Comparison of ENCODE assay signal across 1 cellular context in the genomic region with DNA sequence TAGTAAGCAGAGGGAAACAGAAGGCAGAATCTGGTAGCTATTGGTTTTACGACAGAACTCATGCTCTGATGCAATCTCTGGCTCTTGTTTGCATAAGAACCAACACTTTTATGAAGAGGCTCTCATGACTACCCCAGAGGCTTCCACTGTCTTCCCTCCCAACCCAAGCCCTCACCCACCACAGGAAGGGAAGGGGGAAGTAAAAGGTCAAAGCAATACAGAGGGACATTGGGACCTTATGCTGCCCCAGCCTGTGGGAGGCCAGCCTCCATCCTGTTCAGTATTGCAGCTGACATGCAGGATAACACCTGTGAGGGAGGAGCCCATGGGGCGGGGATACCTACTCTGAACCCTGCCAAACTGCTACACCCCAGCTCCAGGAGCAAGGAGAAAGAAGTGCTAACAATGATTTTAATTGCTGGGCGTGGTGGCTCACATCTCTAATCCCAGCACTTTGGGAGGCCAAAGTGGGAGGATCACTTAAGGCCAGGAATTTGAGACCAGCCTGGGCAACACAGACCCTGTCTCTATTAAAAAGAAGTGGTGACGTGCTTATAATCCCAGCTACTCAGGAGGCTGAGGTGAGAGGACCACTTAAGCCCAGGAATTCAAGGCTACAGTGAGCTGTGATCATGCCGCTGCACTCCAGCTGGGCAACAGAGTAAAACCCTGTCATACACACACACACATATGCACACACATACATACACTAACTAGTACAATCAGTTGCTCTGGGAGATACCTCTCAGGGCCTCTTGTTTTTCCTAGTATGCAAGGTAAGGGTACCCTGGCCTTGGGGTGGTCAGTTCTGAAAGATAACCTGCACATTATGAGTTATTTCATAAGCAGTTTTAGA.
A peak's percentile ranks its signal among the peaks of the same experiment; 100 is the strongest.
TF ChIP-seq lines count a peak whose summit lies in the region.

No MANE protein-coding gene starts in this region.

TF ChIP-seq in HepG2, 621 proteins besides CTCF, POLR2A, EP300 and RAD21 (continued from another document and continues in another):
- TF ChIP-seq ZNF670 (CRISPR knock-in tag; IDR thresholded peaks at IDR 0.05; ENCODE audit: borderline replicate concordance) (no peak), ZNF775 (CRISPR knock-in tag; IDR thresholded peaks at IDR 0.05; ENCODE audit: borderline replicate concordance) (no peak), ATM (IDR thresholded peaks at IDR 0.05; ENCODE audit: borderline replicate concordance) (no peak), KDM4B (CRISPR knock-in tag; IDR thresholded peaks at IDR 0.05) (no peak), TBL1XR1 (IDR thresholded peaks at IDR 0.05; ENCODE audit: borderline replicate concordance, low read length, partially characterized antibody) (no peak), ZNF33B (CRISPR knock-in tag; IDR thresholded peaks at IDR 0.05) (no peak), ZNF160 (CRISPR knock-in tag; IDR thresholded peaks at IDR 0.05) (no peak), HOXA7 (CRISPR knock-in tag; IDR thresholded peaks at IDR 0.05) (no peak), ZNF782 (CRISPR knock-in tag; IDR thresholded peaks at IDR 0.05; ENCODE audit: borderline replicate concordance) (no peak), PRMT3 (CRISPR knock-in tag; IDR thresholded peaks at IDR 0.05; ENCODE audit: borderline replicate concordance, low read depth) (no peak), ZNF138 (CRISPR knock-in tag; IDR thresholded peaks at IDR 0.05; ENCODE audit: low read depth) (no peak), PHF21A (CRISPR knock-in tag; IDR thresholded peaks at IDR 0.05) (0 out of 2 replicates have a peak, but pooled peaks have one; percentile 59), ZNF776 (CRISPR knock-in tag; IDR thresholded peaks at IDR 0.05) (no peak), CBX5 (CRISPR knock-in tag; IDR thresholded peaks at IDR 0.05; ENCODE audit: borderline replicate concordance) (0 out of 2 replicates have a peak, but pooled peaks have one; percentile 35), SOX6 (IDR thresholded peaks at IDR 0.05) (no peak), SOX6 (CRISPR knock-in tag; IDR thresholded peaks at IDR 0.05) (peak; percentile 67; the same call in 1 of the 2 replicates), HOXD1 (CRISPR knock-in tag; IDR thresholded peaks at IDR 0.05) (no peak), ZNF572 (CRISPR knock-in tag; IDR thresholded peaks at IDR 0.05) (no peak), RFX3 (CRISPR knock-in tag; IDR thresholded peaks at IDR 0.05) (no peak), TCF12 (IDR thresholded peaks at IDR 0.05) (no peak), TCF12 (CRISPR knock-in tag; IDR thresholded peaks at IDR 0.05) (no peak), MAFF (IDR thresholded peaks at IDR 0.05; ENCODE audit: low read depth, low read length) (no peak), BORCS8-MEF2B (CRISPR knock-in tag; IDR thresholded peaks at IDR 0.05) (no peak), FOXK2 (IDR thresholded peaks at IDR 0.05) (no peak), ZNF451 (CRISPR knock-in tag; IDR thresholded peaks at IDR 0.05) (no peak), ZNF530 (CRISPR knock-in tag; IDR thresholded peaks at IDR 0.05; ENCODE audit: low read depth) (no peak), CEBPB (IDR thresholded peaks at IDR 0.05; ENCODE audit: borderline replicate concordance, low read depth, low read length) (peak; percentile 97)
- TF ChIP-seq, protein P1, sequence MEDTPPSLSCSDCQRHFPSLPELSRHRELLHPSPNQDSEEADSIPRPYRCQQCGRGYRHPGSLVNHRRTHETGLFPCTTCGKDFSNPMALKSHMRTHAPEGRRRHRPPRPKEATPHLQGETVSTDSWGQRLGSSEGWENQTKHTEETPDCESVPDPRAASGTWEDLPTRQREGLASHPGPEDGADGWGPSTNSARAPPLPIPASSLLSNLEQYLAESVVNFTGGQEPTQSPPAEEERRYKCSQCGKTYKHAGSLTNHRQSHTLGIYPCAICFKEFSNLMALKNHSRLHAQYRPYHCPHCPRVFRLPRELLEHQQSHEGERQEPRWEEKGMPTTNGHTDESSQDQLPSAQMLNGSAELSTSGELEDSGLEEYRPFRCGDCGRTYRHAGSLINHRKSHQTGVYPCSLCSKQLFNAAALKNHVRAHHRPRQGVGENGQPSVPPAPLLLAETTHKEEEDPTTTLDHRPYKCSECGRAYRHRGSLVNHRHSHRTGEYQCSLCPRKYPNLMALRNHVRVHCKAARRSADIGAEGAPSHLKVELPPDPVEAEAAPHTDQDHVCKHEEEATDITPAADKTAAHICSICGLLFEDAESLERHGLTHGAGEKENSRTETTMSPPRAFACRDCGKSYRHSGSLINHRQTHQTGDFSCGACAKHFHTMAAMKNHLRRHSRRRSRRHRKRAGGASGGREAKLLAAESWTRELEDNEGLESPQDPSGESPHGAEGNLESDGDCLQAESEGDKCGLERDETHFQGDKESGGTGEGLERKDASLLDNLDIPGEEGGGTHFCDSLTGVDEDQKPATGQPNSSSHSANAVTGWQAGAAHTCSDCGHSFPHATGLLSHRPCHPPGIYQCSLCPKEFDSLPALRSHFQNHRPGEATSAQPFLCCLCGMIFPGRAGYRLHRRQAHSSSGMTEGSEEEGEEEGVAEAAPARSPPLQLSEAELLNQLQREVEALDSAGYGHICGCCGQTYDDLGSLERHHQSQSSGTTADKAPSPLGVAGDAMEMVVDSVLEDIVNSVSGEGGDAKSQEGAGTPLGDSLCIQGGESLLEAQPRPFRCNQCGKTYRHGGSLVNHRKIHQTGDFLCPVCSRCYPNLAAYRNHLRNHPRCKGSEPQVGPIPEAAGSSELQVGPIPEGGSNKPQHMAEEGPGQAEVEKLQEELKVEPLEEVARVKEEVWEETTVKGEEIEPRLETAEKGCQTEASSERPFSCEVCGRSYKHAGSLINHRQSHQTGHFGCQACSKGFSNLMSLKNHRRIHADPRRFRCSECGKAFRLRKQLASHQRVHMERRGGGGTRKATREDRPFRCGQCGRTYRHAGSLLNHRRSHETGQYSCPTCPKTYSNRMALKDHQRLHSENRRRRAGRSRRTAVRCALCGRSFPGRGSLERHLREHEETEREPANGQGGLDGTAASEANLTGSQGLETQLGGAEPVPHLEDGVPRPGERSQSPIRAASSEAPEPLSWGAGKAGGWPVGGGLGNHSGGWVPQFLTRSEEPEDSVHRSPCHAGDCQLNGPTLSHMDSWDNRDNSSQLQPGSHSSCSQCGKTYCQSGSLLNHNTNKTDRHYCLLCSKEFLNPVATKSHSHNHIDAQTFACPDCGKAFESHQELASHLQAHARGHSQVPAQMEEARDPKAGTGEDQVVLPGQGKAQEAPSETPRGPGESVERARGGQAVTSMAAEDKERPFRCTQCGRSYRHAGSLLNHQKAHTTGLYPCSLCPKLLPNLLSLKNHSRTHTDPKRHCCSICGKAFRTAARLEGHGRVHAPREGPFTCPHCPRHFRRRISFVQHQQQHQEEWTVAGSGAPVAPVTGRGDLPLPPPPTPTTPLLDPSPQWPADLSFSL (CRISPR knock-in tag; IDR thresholded peaks at IDR 0.05): no peak
- TF ChIP-seq, protein P2, sequence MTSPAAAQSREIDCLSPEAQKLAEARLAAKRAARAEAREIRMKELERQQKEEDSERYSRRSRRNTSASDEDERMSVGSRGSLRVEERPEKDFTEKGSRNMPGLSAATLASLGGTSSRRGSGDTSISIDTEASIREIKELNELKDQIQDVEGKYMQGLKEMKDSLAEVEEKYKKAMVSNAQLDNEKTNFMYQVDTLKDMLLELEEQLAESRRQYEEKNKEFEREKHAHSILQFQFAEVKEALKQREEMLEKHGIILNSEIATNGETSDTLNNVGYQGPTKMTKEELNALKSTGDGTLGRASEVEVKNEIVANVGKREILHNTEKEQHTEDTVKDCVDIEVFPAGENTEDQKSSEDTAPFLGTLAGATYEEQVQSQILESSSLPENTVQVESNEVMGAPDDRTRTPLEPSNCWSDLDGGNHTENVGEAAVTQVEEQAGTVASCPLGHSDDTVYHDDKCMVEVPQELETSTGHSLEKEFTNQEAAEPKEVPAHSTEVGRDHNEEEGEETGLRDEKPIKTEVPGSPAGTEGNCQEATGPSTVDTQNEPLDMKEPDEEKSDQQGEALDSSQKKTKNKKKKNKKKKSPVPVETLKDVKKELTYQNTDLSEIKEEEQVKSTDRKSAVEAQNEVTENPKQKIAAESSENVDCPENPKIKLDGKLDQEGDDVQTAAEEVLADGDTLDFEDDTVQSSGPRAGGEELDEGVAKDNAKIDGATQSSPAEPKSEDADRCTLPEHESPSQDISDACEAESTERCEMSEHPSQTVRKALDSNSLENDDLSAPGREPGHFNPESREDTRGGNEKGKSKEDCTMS (CRISPR knock-in tag; conservative IDR thresholded peaks at IDR 0.05): no peak
- TF ChIP-seq, protein P3, sequence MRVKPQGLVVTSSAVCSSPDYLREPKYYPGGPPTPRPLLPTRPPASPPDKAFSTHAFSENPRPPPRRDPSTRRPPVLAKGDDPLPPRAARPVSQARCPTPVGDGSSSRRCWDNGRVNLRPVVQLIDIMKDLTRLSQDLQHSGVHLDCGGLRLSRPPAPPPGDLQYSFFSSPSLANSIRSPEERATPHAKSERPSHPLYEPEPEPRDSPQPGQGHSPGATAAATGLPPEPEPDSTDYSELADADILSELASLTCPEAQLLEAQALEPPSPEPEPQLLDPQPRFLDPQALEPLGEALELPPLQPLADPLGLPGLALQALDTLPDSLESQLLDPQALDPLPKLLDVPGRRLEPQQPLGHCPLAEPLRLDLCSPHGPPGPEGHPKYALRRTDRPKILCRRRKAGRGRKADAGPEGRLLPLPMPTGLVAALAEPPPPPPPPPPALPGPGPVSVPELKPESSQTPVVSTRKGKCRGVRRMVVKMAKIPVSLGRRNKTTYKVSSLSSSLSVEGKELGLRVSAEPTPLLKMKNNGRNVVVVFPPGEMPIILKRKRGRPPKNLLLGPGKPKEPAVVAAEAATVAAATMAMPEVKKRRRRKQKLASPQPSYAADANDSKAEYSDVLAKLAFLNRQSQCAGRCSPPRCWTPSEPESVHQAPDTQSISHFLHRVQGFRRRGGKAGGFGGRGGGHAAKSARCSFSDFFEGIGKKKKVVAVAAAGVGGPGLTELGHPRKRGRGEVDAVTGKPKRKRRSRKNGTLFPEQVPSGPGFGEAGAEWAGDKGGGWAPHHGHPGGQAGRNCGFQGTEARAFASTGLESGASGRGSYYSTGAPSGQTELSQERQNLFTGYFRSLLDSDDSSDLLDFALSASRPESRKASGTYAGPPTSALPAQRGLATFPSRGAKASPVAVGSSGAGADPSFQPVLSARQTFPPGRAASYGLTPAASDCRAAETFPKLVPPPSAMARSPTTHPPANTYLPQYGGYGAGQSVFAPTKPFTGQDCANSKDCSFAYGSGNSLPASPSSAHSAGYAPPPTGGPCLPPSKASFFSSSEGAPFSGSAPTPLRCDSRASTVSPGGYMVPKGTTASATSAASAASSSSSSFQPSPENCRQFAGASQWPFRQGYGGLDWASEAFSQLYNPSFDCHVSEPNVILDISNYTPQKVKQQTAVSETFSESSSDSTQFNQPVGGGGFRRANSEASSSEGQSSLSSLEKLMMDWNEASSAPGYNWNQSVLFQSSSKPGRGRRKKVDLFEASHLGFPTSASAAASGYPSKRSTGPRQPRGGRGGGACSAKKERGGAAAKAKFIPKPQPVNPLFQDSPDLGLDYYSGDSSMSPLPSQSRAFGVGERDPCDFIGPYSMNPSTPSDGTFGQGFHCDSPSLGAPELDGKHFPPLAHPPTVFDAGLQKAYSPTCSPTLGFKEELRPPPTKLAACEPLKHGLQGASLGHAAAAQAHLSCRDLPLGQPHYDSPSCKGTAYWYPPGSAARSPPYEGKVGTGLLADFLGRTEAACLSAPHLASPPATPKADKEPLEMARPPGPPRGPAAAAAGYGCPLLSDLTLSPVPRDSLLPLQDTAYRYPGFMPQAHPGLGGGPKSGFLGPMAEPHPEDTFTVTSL (CRISPR knock-in tag; IDR thresholded peaks at IDR 0.05; ENCODE audit: borderline replicate concordance): no peak
- TF ChIP-seq, protein P4, sequence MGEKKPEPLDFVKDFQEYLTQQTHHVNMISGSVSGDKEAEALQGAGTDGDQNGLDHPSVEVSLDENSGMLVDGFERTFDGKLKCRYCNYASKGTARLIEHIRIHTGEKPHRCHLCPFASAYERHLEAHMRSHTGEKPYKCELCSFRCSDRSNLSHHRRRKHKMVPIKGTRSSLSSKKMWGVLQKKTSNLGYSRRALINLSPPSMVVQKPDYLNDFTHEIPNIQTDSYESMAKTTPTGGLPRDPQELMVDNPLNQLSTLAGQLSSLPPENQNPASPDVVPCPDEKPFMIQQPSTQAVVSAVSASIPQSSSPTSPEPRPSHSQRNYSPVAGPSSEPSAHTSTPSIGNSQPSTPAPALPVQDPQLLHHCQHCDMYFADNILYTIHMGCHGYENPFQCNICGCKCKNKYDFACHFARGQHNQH (CRISPR knock-in tag; IDR thresholded peaks at IDR 0.05): 0 out of 2 replicates have a peak, but pooled peaks have one; percentile 26
- TF ChIP-seq, protein P5, sequence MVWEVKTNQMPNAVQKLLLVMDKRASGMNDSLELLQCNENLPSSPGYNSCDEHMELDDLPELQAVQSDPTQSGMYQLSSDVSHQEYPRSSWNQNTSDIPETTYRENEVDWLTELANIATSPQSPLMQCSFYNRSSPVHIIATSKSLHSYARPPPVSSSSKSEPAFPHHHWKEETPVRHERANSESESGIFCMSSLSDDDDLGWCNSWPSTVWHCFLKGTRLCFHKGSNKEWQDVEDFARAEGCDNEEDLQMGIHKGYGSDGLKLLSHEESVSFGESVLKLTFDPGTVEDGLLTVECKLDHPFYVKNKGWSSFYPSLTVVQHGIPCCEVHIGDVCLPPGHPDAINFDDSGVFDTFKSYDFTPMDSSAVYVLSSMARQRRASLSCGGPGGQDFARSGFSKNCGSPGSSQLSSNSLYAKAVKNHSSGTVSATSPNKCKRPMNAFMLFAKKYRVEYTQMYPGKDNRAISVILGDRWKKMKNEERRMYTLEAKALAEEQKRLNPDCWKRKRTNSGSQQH (CRISPR knock-in tag; IDR thresholded peaks at IDR 0.05; ENCODE audit: low read depth): no peak
- TF ChIP-seq, protein P6, sequence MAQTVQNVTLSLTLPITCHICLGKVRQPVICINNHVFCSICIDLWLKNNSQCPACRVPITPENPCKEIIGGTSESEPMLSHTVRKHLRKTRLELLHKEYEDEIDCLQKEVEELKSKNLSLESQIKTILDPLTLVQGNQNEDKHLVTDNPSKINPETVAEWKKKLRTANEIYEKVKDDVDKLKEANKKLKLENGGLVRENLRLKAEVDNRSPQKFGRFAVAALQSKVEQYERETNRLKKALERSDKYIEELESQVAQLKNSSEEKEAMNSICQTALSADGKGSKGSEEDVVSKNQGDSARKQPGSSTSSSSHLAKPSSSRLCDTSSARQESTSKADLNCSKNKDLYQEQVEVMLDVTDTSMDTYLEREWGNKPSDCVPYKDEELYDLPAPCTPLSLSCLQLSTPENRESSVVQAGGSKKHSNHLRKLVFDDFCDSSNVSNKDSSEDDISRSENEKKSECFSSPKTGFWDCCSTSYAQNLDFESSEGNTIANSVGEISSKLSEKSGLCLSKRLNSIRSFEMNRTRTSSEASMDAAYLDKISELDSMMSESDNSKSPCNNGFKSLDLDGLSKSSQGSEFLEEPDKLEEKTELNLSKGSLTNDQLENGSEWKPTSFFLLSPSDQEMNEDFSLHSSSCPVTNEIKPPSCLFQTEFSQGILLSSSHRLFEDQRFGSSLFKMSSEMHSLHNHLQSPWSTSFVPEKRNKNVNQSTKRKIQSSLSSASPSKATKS (CRISPR knock-in tag; IDR thresholded peaks at IDR 0.05): no peak
- TF ChIP-seq, protein P7, sequence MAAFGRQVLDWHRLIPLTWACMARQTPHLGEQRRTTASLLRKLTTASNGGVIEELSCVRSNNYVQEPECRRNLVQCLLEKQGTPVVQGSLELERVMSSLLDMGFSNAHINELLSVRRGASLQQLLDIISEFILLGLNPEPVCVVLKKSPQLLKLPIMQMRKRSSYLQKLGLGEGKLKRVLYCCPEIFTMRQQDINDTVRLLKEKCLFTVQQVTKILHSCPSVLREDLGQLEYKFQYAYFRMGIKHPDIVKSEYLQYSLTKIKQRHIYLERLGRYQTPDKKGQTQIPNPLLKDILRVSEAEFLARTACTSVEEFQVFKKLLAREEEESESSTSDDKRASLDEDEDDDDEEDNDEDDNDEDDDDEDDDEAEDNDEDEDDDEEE (CRISPR knock-in tag; IDR thresholded peaks at IDR 0.05): no peak
